ENCODE assay signal across 21 cellular contexts in the genomic region with DNA sequence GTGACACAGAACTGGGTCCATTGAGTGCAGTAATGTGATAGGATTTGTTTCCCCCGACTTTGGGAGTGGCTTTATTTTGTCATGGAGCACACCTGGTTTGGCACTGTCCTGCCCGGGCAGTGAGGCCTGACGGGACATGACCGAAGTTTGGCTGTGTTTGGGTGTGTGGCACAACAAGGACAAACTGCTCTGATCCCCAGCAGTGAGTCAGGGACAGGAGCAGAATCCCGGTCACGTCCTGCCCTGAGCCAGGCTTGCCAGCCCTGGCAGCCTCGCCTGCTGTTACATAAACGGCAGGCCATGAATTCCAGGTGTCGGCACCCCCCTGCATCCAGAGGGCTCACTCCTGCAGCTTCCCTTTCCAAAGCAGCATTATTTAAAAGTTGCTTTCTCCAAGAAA. TPM values are rescaled to one million over a fixed set of nuclear protein-coding genes. Genes with fewer than 3 reads are reported as not detected.
DNase-seq lines count a peak whose midpoint lies in the region; ATAC-seq and TF ChIP-seq lines count a peak whose summit lies in the region.
"Had no signal": no experiment of that assay in that cellular context is flagged by ENCODE, and none has a peak within 500 bp of the region (broad histone marks: within the 10 kb centered on the region; RNA-seq: fewer than 3 reads in every experiment).

No MANE protein-coding gene starts in this region.

- H3K27me3 ChIP-seq in esophagus (ENCODE audit: control insufficient read depth in 1 of 2, insufficient read depth in 2 of 2, low read length in 2 of 2): no peaks in the 10 kb centered on the region
- H3K27me3 ChIP-seq in gastrocnemius medialis: no peaks in the 10 kb centered on the region
- H3K27me3 ChIP-seq: brain microvascular endothelial cell had no signal

- ATAC-seq in left lobe of liver (peak; percentile 98), gastrocnemius medialis (peak; percentile 97), HG03521 (IDR thresholded peaks at IDR 0.05; ENCODE audit: unreplicated experiment) (no peak), HG03175 (IDR thresholded peaks at IDR 0.05; ENCODE audit: unreplicated experiment) (no peak), GM18520 (IDR thresholded peaks at IDR 0.05; ENCODE audit: unreplicated experiment) (no peak)
- ATAC-seq in stimulated activated naive CD8-positive, alpha-beta T cell treated with anti-CD3 and anti-CD28 coated beads, Interleukin-15, amount 100 ng/mL, for 72 hours: no peak

- DNase-seq in RWPE1 (ENCODE audit: low spot score) (no peak), left lobe of liver (ENCODE audit: low spot score) (peak; percentile 95), gastrocnemius medialis (peak; percentile 88 to 89)
- no peak for DNase-seq in stimulated activated naive CD8-positive, alpha-beta T cell treated with anti-CD3 and anti-CD28 coated beads, Interleukin-15, amount 100 ng/mL, for 72 hours
- DNase-seq: activated CD4-positive, alpha-beta T cell treated with anti-CD3 and anti-CD28 coated beads for 1 hour; activated naive CD8-positive, alpha-beta T cell treated with anti-CD3 and anti-CD28 coated beads, Interleukin-2, amount 10 ng/mL, durations not matched to agents 7 days and 5 days; brain microvascular endothelial cell; CD4-positive, alpha-beta memory T cell; NCI-H1048; NCI-H2081; NCI-H510A had no signal

- POLR2A ChIA-PET in RWPE1 (lab: Yijun Ruan, JAX; ENCODE audit: low non-redundant PET): no interaction called here

- 37 to 40% methylated on average over 9 of the region's 9 CpGs for WGBS in esophagus, 2 donors

- no peaks in the 10 kb centered on the region for H3K4me1 Mint-ChIP-seq in stimulated activated naive CD8-positive, alpha-beta T cell treated with anti-CD3 and anti-CD28 coated beads, Interleukin-15, amount 100 ng/mL, for 72 hours
- H3K4me1 Mint-ChIP-seq: activated naive CD8-positive, alpha-beta T cell treated with anti-CD3 and anti-CD28 coated beads, Interleukin-2, amount 10 ng/mL, durations not matched to agents 7 days and 5 days; CD4-positive, alpha-beta memory T cell had no signal

- no peak for TF ChIP-seq POLR2A in gastrocnemius medialis (IDR thresholded peaks at IDR 0.05)

- H3K4me1 ChIP-seq in esophagus (ENCODE audit: control insufficient read depth in 2 of 2, insufficient read depth in 2 of 2, low read length in 1 of 2): peaks cover 0 to 17% of the 10 kb centered on the region in 2 donors
- H3K4me1 ChIP-seq in gastrocnemius medialis: peaks cover 22 to 29% of the 10 kb centered on the region in 2 donors

- peak overlapping the region; percentile 93 for H3K27ac ChIP-seq in RWPE1
- H3K27ac ChIP-seq in esophagus (ENCODE audit: low read depth in 2 of 2, low read length in 1 of 2): peak overlapping the region; percentile 97
- H3K27ac ChIP-seq in gastrocnemius medialis: peak overlapping the region; percentile 83 to 90 (median 87)
- H3K27ac ChIP-seq: brain microvascular endothelial cell, KMS-11, thoracic aorta had no signal

- H3K27ac Mint-ChIP-seq in stimulated activated naive CD8-positive, alpha-beta T cell treated with anti-CD3 and anti-CD28 coated beads, Interleukin-15, amount 100 ng/mL, for 72 hours: no peak overlapping the region
- H3K27ac Mint-ChIP-seq: activated naive CD8-positive, alpha-beta T cell treated with anti-CD3 and anti-CD28 coated beads, Interleukin-2, amount 10 ng/mL, durations not matched to agents 7 days and 5 days; activated T-helper 2 cell treated with anti-CD3 and anti-CD28 coated beads, Interferon-gamma antibody, Interleukin-2, Interleukin-4, amounts not matched to agents 10 μg/mL and 5 μg/mL and 100 μg/mL, durations not matched to agents 14 hours and 24 hours and 36 hours; CD4-positive, alpha-beta memory T cell; dendritic cell treated with granulocyte-macrophage colony-stimulating factor and Interleukin-4, amounts not matched to agents 40 ng/mL and 50 ng/mL, for 4 days; nephron had no signal

- no peak overlapping the region for H3K4me3 Mint-ChIP-seq in stimulated activated naive CD8-positive, alpha-beta T cell treated with anti-CD3 and anti-CD28 coated beads, Interleukin-15, amount 100 ng/mL, for 72 hours
- H3K4me3 Mint-ChIP-seq: activated naive CD8-positive, alpha-beta T cell treated with anti-CD3 and anti-CD28 coated beads, Interleukin-2, amount 10 ng/mL, durations not matched to agents 7 days and 5 days; CD4-positive, alpha-beta memory T cell; dendritic cell treated with granulocyte-macrophage colony-stimulating factor and Interleukin-4, amounts not matched to agents 40 ng/mL and 50 ng/mL, for 4 days; nephron had no signal

- H3K9me3 ChIP-seq in esophagus (ENCODE audit: control insufficient read depth in 2 of 2, insufficient read depth in 1 of 2, low read depth in 1 of 2, low read length in 1 of 2) (no peaks in the 10 kb centered on the region), gastrocnemius medialis (no peaks in the 10 kb centered on the region)
- H3K9me3 ChIP-seq: thoracic aorta had no signal

- H3K9me3 Mint-ChIP-seq in stimulated activated naive CD8-positive, alpha-beta T cell treated with anti-CD3 and anti-CD28 coated beads, Interleukin-15, amount 100 ng/mL, for 72 hours: no peaks in the 10 kb centered on the region
- H3K9me3 Mint-ChIP-seq: activated naive CD8-positive, alpha-beta T cell treated with anti-CD3 and anti-CD28 coated beads, Interleukin-2, amount 10 ng/mL, durations not matched to agents 7 days and 5 days; activated T-helper 2 cell treated with anti-CD3 and anti-CD28 coated beads, Interferon-gamma antibody, Interleukin-2, Interleukin-4, amounts not matched to agents 10 μg/mL and 5 μg/mL and 100 μg/mL, durations not matched to agents 14 hours and 24 hours and 36 hours; CD4-positive, alpha-beta memory T cell; dendritic cell treated with granulocyte-macrophage colony-stimulating factor and Interleukin-4, amounts not matched to agents 40 ng/mL and 50 ng/mL, for 4 days; nephron had no signal

- CTCF ChIA-PET in RWPE1 (lab: Yijun Ruan, JAX): interaction anchor here (0.6 to 1.0 kb wide), 2 partner anchors 10 to 89 kb away, joined by 3 read pairs; no protein-coding TSS in a partner anchor

- in situ Hi-C loops in gastrocnemius medialis (cut with MboI; ENCODE audit: low sequenced_read_pairs in 4 of 4): loop anchor here in 1 of 4 donors (25.0 kb wide), 1 partner anchor 290 kb away; no protein-coding TSS in a partner anchor

- no peaks in the 10 kb centered on the region for H3K27me3 Mint-ChIP-seq in stimulated activated naive CD8-positive, alpha-beta T cell treated with anti-CD3 and anti-CD28 coated beads, Interleukin-15, amount 100 ng/mL, for 72 hours
- H3K27me3 Mint-ChIP-seq: activated naive CD8-positive, alpha-beta T cell treated with anti-CD3 and anti-CD28 coated beads, Interleukin-2, amount 10 ng/mL, durations not matched to agents 7 days and 5 days; CD4-positive, alpha-beta memory T cell; dendritic cell treated with granulocyte-macrophage colony-stimulating factor and Interleukin-4, amounts not matched to agents 40 ng/mL and 50 ng/mL, for 4 days; progenitor cell of endocrine pancreas had no signal

- TF ChIP-seq CTCF in RWPE1 (conservative IDR thresholded peaks at IDR 0.05; ENCODE audit: low read depth) (no peak), gastrocnemius medialis (IDR thresholded peaks at IDR 0.05 in 4 of 5, conservative IDR thresholded peaks at IDR 0.05 in 1 of 5) (no peak)

- H3K4me3 ChIP-seq in esophagus (ENCODE audit: low read depth in 1 of 2, low read length in 2 of 2) (no peak overlapping the region), gastrocnemius medialis (no peak overlapping the region)
- H3K4me3 ChIP-seq: thoracic aorta had no signal

- H3K36me3 ChIP-seq in esophagus (ENCODE audit: control insufficient read depth in 2 of 2, insufficient read depth in 2 of 2, low read length in 1 of 2) (peaks cover 0 to 7% of the 10 kb centered on the region in 2 donors), gastrocnemius medialis (peaks cover 0 to 29% of the 10 kb centered on the region in 2 donors)
- H3K36me3 ChIP-seq: brain microvascular endothelial cell had no signal

- intact Hi-C loops in gastrocnemius medialis (cut with DNase I; ENCODE audit: low total_unique reads): loop anchor here (5.0 kb wide), 2 partner anchors 45 to 170 kb away; a partner anchor contains a TSS

RNA-seq across cellular contexts. Expression of a gene that starts 45.7 kb away (rescaled TPM):
- 100 to 1,000 TPM in 1 of 2 donors, 10 to 100 TPM in 1; 79.1 to 142 TPM for polyA plus RNA-seq in esophagus
- total RNA-seq in left lobe of liver: 51.3 TPM
- total RNA-seq in gastrocnemius medialis: 100 to 1,000 TPM; 245 to 391 (median 274) TPM

Comparison
In these comparisons a context has a peak if more than half of its experiments do, and no peak if none do; other contexts are left out.
1. DNase-seq: peak in left lobe of liver (single experiment) and gastrocnemius medialis (2 of 2); none in RWPE1 (single experiment) and stimulated activated naive CD8-positive, alpha-beta T cell treated with anti-CD3 and anti-CD28 coated beads, Interleukin-15, amount 100 ng/mL, for 72 hours (0 of 2).
2. ATAC-seq: peak in left lobe of liver (single experiment) and gastrocnemius medialis (2 of 2); none in stimulated activated naive CD8-positive, alpha-beta T cell treated with anti-CD3 and anti-CD28 coated beads, Interleukin-15, amount 100 ng/mL, for 72 hours (single experiment), HG03521 (single experiment), HG03175 (single experiment) and GM18520 (single experiment).
3. Peak in every context shown above with its lines, with median percentiles within 50 percentile points of each other: H3K27ac ChIP-seq.